Comparison of ENCODE assay signal across 21 cellular contexts in genomic region chr4:18957721-18958120, GRCh38.
DNase-seq lines count a peak whose midpoint lies in the region; ATAC-seq, FAIRE-seq and TF ChIP-seq lines count a peak whose summit lies in the region.
"Had no signal": no experiment of that assay in that cellular context is flagged by ENCODE, and none has a peak within 500 bp of the region (broad histone marks: within the 10 kb centered on the region; RNA-seq: fewer than 3 reads in every experiment).

No MANE protein-coding gene starts in this region.

- H3K4me2 ChIP-seq in H1 (ENCODE audit: insufficient read depth in 1 of 2, low read depth in 2 of 2, low read length in 2 of 2) = no peak overlapping the region
- H3K4me2 ChIP-seq in mesenchymal stem cell (ENCODE audit: low read length, poor library complexity, severe bottlenecking) = no peak overlapping the region
- H3K4me2 ChIP-seq in trophoblast cell (ENCODE audit: low read length) = no peak overlapping the region
- H3K4me2 ChIP-seq: BLaER1, GM23338 had no signal

- 90% methylated on average over 6 of the region's 6 CpGs; no CpG with 5 or more reads in 1 of the 2 experiments for WGBS in H1 (ENCODE audit: extremely low coverage in 1 of 2, insufficient coverage in 1 of 2, insufficient read length in 1 of 2, insufficient replicate concordance in 2 of 2, low coverage in 1 of 2, low lambda C conversion rate in 2 of 2, missing lambda C conversion rate in 1 of 2), 2 experiments
- WGBS in mesenchymal stem cell = 83% methylated on average over 4 of the region's 6 CpGs
- 71 to 80% methylated on average over 6 of the region's 6 CpGs for WGBS in transverse colon (ENCODE audit: low coverage in 1 of 2), 2 donors
- WGBS in trophoblast cell (ENCODE audit: extremely low coverage, insufficient coverage, insufficient read length) = no CpG with 5 or more reads among the region's 6 CpGs

- no peak overlapping the region for H3K56ac ChIP-seq in H1 (replicated peaks; ENCODE audit: insufficient read length, low read depth, low read length)

- no peaks in the 10 kb centered on the region for H3K23me2 ChIP-seq in H1 (ENCODE audit: low read depth, low read length)

- DNase-seq in H1 (ENCODE audit: low read depth in 1 of 2, low spot score in 2 of 2) (no peak), kidney glomerular epithelial cell (lab: John Stamatoyannopoulos, UW) (peak; percentile 68), mesenchymal stem cell (no peak), NCI-H345 treated with DMSO at 0.1 percent for 48 hours (lab: John Stamatoyannopoulos, UW; ENCODE audit: unreplicated experiment) (no peak), transverse colon (no peak), trophoblast cell (no peak)
- DNase-seq: Calu3; CD4-positive, CD25-positive, alpha-beta regulatory T cell; CD8-positive, alpha-beta T cell; DMS53; DMS79 treated with DMSO at 0.1 percent for 48 hours; GF-D8; HFFc6 had no signal

- no peak overlapping the region for H3K9ac ChIP-seq in H1 (replicated peaks in 1 of 4; ENCODE audit: extremely low read depth in 1 of 4, low read depth in 3 of 4, low read length in 3 of 4)
- H3K9ac ChIP-seq in mesenchymal stem cell (ENCODE audit: low read length) = no peak overlapping the region
- H3K9ac ChIP-seq in trophoblast cell (ENCODE audit: low read length) = no peak overlapping the region
- H3K9ac ChIP-seq: BLaER1 had no signal

- H2BK20ac ChIP-seq in H1 (ENCODE audit: low read length) = 0 out of 2 replicates have a peak overlapping the region, but pooled peaks have one; percentile 76

- H3K36me3 ChIP-seq in H1 (ENCODE audit: control insufficient read depth in 2 of 4, insufficient read depth in 4 of 4, low read length in 3 of 4) (no peaks in the 10 kb centered on the region), mesenchymal stem cell (ENCODE audit: control insufficient read depth in 1 of 2, insufficient read depth in 2 of 2, low read depth in 1 of 2, low read length in 2 of 2) (no peaks in the 10 kb centered on the region), transverse colon (no peaks in the 10 kb centered on the region), trophoblast cell (ENCODE audit: control insufficient read depth in 1 of 2, insufficient read depth in 2 of 2, low read length in 2 of 2) (no peaks in the 10 kb centered on the region)
- H3K36me3 ChIP-seq: BLaER1, HAP-1 had no signal

- H3K23ac ChIP-seq in H1 (ENCODE audit: insufficient read length) (no peak overlapping the region), mesenchymal stem cell (ENCODE audit: low read length in 2 of 2) (no peak overlapping the region), trophoblast cell (ENCODE audit: low read length) (no peak overlapping the region)

- H2AFZ ChIP-seq in H1 (ENCODE audit: low read length) (no peak overlapping the region), mesenchymal stem cell (ENCODE audit: low read depth, low read length) (no peak overlapping the region), trophoblast cell (ENCODE audit: insufficient read depth, low read length, poor library complexity) (no peak overlapping the region)
- H2AFZ ChIP-seq: GM23338 had no signal

- no peak overlapping the region for H4K8ac ChIP-seq in H1 (ENCODE audit: extremely low read depth, insufficient read depth, low read length)
- no peak overlapping the region for H4K8ac ChIP-seq in mesenchymal stem cell (ENCODE audit: low read length)
- no peak overlapping the region for H4K8ac ChIP-seq in trophoblast cell (ENCODE audit: low read depth, low read length)

- intact Hi-C loops in transverse colon (cut with DNase I; ENCODE audit: low total_unique reads) = no loop called here

- H2BK5ac ChIP-seq in H1 (ENCODE audit: low read depth, low read length) (no peak overlapping the region), mesenchymal stem cell (ENCODE audit: low read depth, low read length, poor library complexity, severe bottlenecking) (no peak overlapping the region), trophoblast cell (ENCODE audit: low read depth, low read length, poor library complexity) (no peak overlapping the region)

- TF ChIP-seq CTCF in H1 (IDR thresholded peaks at IDR 0.05; ENCODE audit: control extremely low read depth in 1 of 3, insufficient read depth in 1 of 3, low read depth in 1 of 3, low read length in 3 of 3) (no peak), transverse colon (IDR thresholded peaks at IDR 0.05) (no peak)

- TF ChIP-seq EP300 in H1 (IDR thresholded peaks at IDR 0.05; ENCODE audit: borderline replicate concordance in 1 of 2, low read depth in 2 of 2, low read length in 2 of 2) (no peak), transverse colon (IDR thresholded peaks at IDR 0.05; ENCODE audit: low read depth) (no peak)

- H4K20me1 ChIP-seq in H1 (replicated peaks in 1 of 2; ENCODE audit: control insufficient read depth in 1 of 2, insufficient read depth in 2 of 2, low read length in 2 of 2) = no peaks in the 10 kb centered on the region
- H4K20me1 ChIP-seq: BLaER1 had no signal

- H3K18ac ChIP-seq in H1 (ENCODE audit: extremely low read depth, low read length) = no peak overlapping the region
- no peak overlapping the region for H3K18ac ChIP-seq in mesenchymal stem cell (ENCODE audit: low read depth in 1 of 2, low read length in 2 of 2)
- H3K18ac ChIP-seq in trophoblast cell (ENCODE audit: low read length) = no peak overlapping the region

- TF ChIP-seq RAD21 in H1 (IDR thresholded peaks at IDR 0.05 in 1 of 2, conservative IDR thresholded peaks at IDR 0.05 in 1 of 2; ENCODE audit: low read depth in 2 of 2, low read length in 2 of 2) = no peak

- no peak overlapping the region for H3K27ac ChIP-seq in H1 (ENCODE audit: low read depth, low read length)
- peak overlapping the region; percentile 40 for H3K27ac ChIP-seq in mesenchymal stem cell (ENCODE audit: low read length, poor library complexity, severe bottlenecking)
- no peak overlapping the region for H3K27ac ChIP-seq in transverse colon
- H3K27ac ChIP-seq in trophoblast cell (ENCODE audit: low read depth, low read length) = no peak overlapping the region
- H3K27ac ChIP-seq: BLaER1, C4-2B had no signal

- H3K4ac ChIP-seq in H1 (replicated peaks; ENCODE audit: insufficient read length, low read depth, low read length) (no peak overlapping the region), mesenchymal stem cell (ENCODE audit: low read depth in 1 of 2, low read length in 2 of 2) (no peak overlapping the region), trophoblast cell (ENCODE audit: low read depth, low read length) (no peak overlapping the region)

- in situ Hi-C loops in transverse colon (cut with MboI; ENCODE audit: low pct_ligation_motif_present in 1 of 4, low pct_unique_long_range_greater_than_20kb in 1 of 4, low sequenced_read_pairs in 3 of 4) = no loop called here

- H4K91ac ChIP-seq in H1 (replicated peaks; ENCODE audit: insufficient read length, low read length) (peak overlapping the region; percentile 95), mesenchymal stem cell (ENCODE audit: low read length) (no peak overlapping the region), trophoblast cell (ENCODE audit: low read depth, low read length) (no peak overlapping the region)

- no peak overlapping the region for H2BK15ac ChIP-seq in H1 (ENCODE audit: low read length)
- H2BK15ac ChIP-seq in mesenchymal stem cell (ENCODE audit: low read depth, poor library complexity, severe bottlenecking) = no peak overlapping the region

- H3K79me1 ChIP-seq in H1 (ENCODE audit: low read depth, low read length) (no peaks in the 10 kb centered on the region), mesenchymal stem cell (replicated peaks; ENCODE audit: low read length, poor library complexity, severe bottlenecking) (no peaks in the 10 kb centered on the region), trophoblast cell (ENCODE audit: low read length) (no peaks in the 10 kb centered on the region)

- H4K5ac ChIP-seq in H1 (ENCODE audit: insufficient read length, low read depth, low read length) = no peak overlapping the region

- H2BK12ac ChIP-seq in H1 (ENCODE audit: low read depth, low read length) (no peak overlapping the region), mesenchymal stem cell (ENCODE audit: low read length in 2 of 2) (no peak overlapping the region), trophoblast cell (ENCODE audit: low read length) (no peak overlapping the region)

- no peak overlapping the region for H2AK5ac ChIP-seq in H1 (ENCODE audit: low read depth, low read length)
- no peak overlapping the region for H2AK5ac ChIP-seq in mesenchymal stem cell (ENCODE audit: low read length, severe bottlenecking)
- H2AK5ac ChIP-seq in trophoblast cell (ENCODE audit: low read length) = no peak overlapping the region

- CTCF ChIA-PET in H1 (lab: Charles Lee; ENCODE audit: partially characterized antibody) = no interaction called here

- ATAC-seq in HG02759 (IDR thresholded peaks at IDR 0.05; ENCODE audit: unreplicated experiment) = no peak
- ATAC-seq: CD8-positive, alpha-beta T cell; GM23338 had no signal

- TF ChIP-seq POLR2A in H1 (IDR thresholded peaks at IDR 0.05; ENCODE audit: control extremely low read depth in 1 of 2, low read depth in 2 of 2, low read length in 2 of 2) (no peak), transverse colon (IDR thresholded peaks at IDR 0.05) (no peak)

- H3K4me3 ChIP-seq in H1 (ENCODE audit: extremely low read depth in 1 of 4, insufficient read depth in 2 of 4, low read depth in 3 of 4, low read length in 4 of 4) = no peak overlapping the region
- no peak overlapping the region for H3K4me3 ChIP-seq in mesenchymal stem cell (ENCODE audit: insufficient read depth in 1 of 2, low read depth in 1 of 2, low read length in 2 of 2)
- no peak overlapping the region for H3K4me3 ChIP-seq in transverse colon
- H3K4me3 ChIP-seq in trophoblast cell (ENCODE audit: low read depth, low read length) = no peak overlapping the region
- H3K4me3 ChIP-seq: BLaER1, GM23338, HAP-1 had no signal

- H3K79me2 ChIP-seq in H1 (ENCODE audit: control insufficient read depth in 1 of 2, insufficient read depth in 2 of 2, low read length in 2 of 2) (no peaks in the 10 kb centered on the region), trophoblast cell (ENCODE audit: control insufficient read depth, insufficient read depth, low read length, poor library complexity) (no peaks in the 10 kb centered on the region)

- POLR2A ChIA-PET in H1 (lab: Charles Lee; ENCODE audit: partially characterized antibody) = no interaction called here

- H3K9me3 ChIP-seq in H1 (ENCODE audit: insufficient read depth in 2 of 2, low read depth in 1 of 2, low read length in 1 of 2) (no peaks in the 10 kb centered on the region), mesenchymal stem cell (ENCODE audit: control insufficient read depth, low read length) (peaks cover 36% of the 10 kb centered on the region), transverse colon (peaks cover 0 to under 1% of the 10 kb centered on the region in 2 donors), trophoblast cell (ENCODE audit: insufficient read depth, low read depth, low read length) (no peaks in the 10 kb centered on the region)
- H3K9me3 ChIP-seq: HAP-1 had no signal

- no peak for FAIRE-seq in H1 (lab: Jason Lieb, UNC)
- FAIRE-seq: GM12891, GM18507, H54 had no signal

- H3K27me3 ChIP-seq in H1 (replicated peaks in 1 of 4; ENCODE audit: control insufficient read depth in 3 of 4, extremely low read depth in 1 of 4, insufficient read depth in 3 of 4, low read length in 3 of 4) (no peaks in the 10 kb centered on the region), mesenchymal stem cell (ENCODE audit: control insufficient read depth in 1 of 2, insufficient read depth in 1 of 2, low read length in 2 of 2) (no peaks in the 10 kb centered on the region), transverse colon (no peaks in the 10 kb centered on the region), trophoblast cell (ENCODE audit: insufficient read depth, low read length) (no peaks in the 10 kb centered on the region)
- H3K27me3 ChIP-seq: BLaER1 had no signal

- no peak overlapping the region for H3K14ac ChIP-seq in H1 (ENCODE audit: insufficient read length)
- no peak overlapping the region for H3K14ac ChIP-seq in mesenchymal stem cell (ENCODE audit: low read length in 2 of 2)
- no peak overlapping the region for H3K14ac ChIP-seq in trophoblast cell (ENCODE audit: low read length)

- H3K4me1 ChIP-seq in H1 (replicated peaks in 1 of 4; ENCODE audit: control insufficient read depth in 3 of 4, insufficient read depth in 4 of 4, low read length in 3 of 4) = peaks cover 0 to 3% (median 0%) of the 10 kb centered on the region in 4 experiments; a peak in 3 of 7 replicates
- H3K4me1 ChIP-seq in mesenchymal stem cell (ENCODE audit: control insufficient read depth, insufficient read depth, low read depth, low read length) = peaks cover 3% of the 10 kb centered on the region
- H3K4me1 ChIP-seq in transverse colon = peaks cover 0 to 3% (median 0%) of the 10 kb centered on the region in 4 donors
- H3K4me1 ChIP-seq in trophoblast cell (ENCODE audit: control insufficient read depth in 1 of 2, insufficient read depth in 2 of 2, low read length in 2 of 2) = no peaks in the 10 kb centered on the region
- H3K4me1 ChIP-seq: BLaER1, HAP-1 had no signal

- H4K12ac ChIP-seq in trophoblast cell (ENCODE audit: low read depth, low read length) = no peak overlapping the region

- H2BK120ac ChIP-seq in H1 (replicated peaks; ENCODE audit: low read depth, low read length) (no peak overlapping the region), mesenchymal stem cell (ENCODE audit: low read depth, low read length) (no peak overlapping the region), trophoblast cell (ENCODE audit: insufficient read depth, low read length, poor library complexity) (no peak overlapping the region)
